Comparison of ENCODE assay signal across 24 cellular contexts in genomic region chr7:132307465-132307864, GRCh38.
DNase-seq lines count a peak whose midpoint lies in the region; ATAC-seq and TF ChIP-seq lines count a peak whose summit lies in the region.
"Had no signal": no experiment of that assay in that cellular context is flagged by ENCODE, and none has a peak within 500 bp of the region (broad histone marks: within the 10 kb centered on the region; RNA-seq: fewer than 3 reads in every experiment).

No MANE protein-coding gene starts in this region.

- H3K4me1 Mint-ChIP-seq in activated CD8-positive, alpha-beta T cell treated with anti-CD3 and anti-CD28 coated beads for 36 hours (ENCODE audit: low read depth), result no peaks in the 10 kb centered on the region
- H3K4me1 Mint-ChIP-seq in activated CD8-positive, alpha-beta T cell treated with anti-CD3 and anti-CD28 coated beads, Interleukin-2, amount 10 ng/mL, durations not matched to agents 7 days and 5 days (ENCODE audit: low read depth), result peaks cover 39% of the 10 kb centered on the region

- POLR2A ChIA-PET in activated CD8-positive, alpha-beta T cell treated with anti-CD3 and anti-CD28 coated beads for 36 hours (lab: Charles Lee), result no interaction called here
- POLR2A ChIA-PET in activated CD8-positive, alpha-beta T cell treated with anti-CD3 and anti-CD28 coated beads, Interleukin-2, amount 10 ng/mL, durations not matched to agents 7 days and 5 days (lab: Charles Lee), result no interaction called here
- POLR2A ChIA-PET in PC-3 (lab: Charles Lee; ENCODE audit: unreplicated experiment), result no interaction called here

- H3K9me2 ChIP-seq in PC-3 (replicated peaks; ENCODE audit: low read length), result no peaks in the 10 kb centered on the region

- no peak overlapping the region for H2BK12ac ChIP-seq in trophoblast cell (ENCODE audit: low read length)

- H3K79me2 ChIP-seq in PC-3 (ENCODE audit: low read length) (no peaks in the 10 kb centered on the region), smooth muscle cell (ENCODE audit: low read depth) (no peaks in the 10 kb centered on the region), trophoblast cell (ENCODE audit: control insufficient read depth, insufficient read depth, low read length, poor library complexity) (no peaks in the 10 kb centered on the region)

- H2AK5ac ChIP-seq in trophoblast cell (ENCODE audit: low read length), result no peak overlapping the region

- H3K4me3 ChIP-seq in PC-3 (ENCODE audit: low read length) (no peak overlapping the region), astrocyte of the spinal cord (ENCODE audit: low read depth, low read length) (no peak overlapping the region), smooth muscle cell (no peak overlapping the region), trophoblast cell (ENCODE audit: low read depth, low read length) (no peak overlapping the region)
- H3K4me3 ChIP-seq: BLaER1, left ventricle myocardium inferior, sigmoid colon, SK-N-MC had no signal

- H3K27me3 Mint-ChIP-seq in activated CD8-positive, alpha-beta T cell treated with anti-CD3 and anti-CD28 coated beads for 36 hours, result peaks cover 8% of the 10 kb centered on the region
- peaks cover 34% of the 10 kb centered on the region for H3K27me3 Mint-ChIP-seq in activated CD8-positive, alpha-beta T cell treated with anti-CD3 and anti-CD28 coated beads, Interleukin-2, amount 10 ng/mL, durations not matched to agents 7 days and 5 days (ENCODE audit: low read depth)

- no peaks in the 10 kb centered on the region for H3K36me3 Mint-ChIP-seq in activated CD8-positive, alpha-beta T cell treated with anti-CD3 and anti-CD28 coated beads for 36 hours (ENCODE audit: low read depth)
- H3K36me3 Mint-ChIP-seq in activated CD8-positive, alpha-beta T cell treated with anti-CD3 and anti-CD28 coated beads, Interleukin-2, amount 10 ng/mL, durations not matched to agents 7 days and 5 days (ENCODE audit: low read depth), result no peaks in the 10 kb centered on the region
- H3K36me3 Mint-ChIP-seq: immature natural killer cell had no signal

- H3K18ac ChIP-seq in trophoblast cell (ENCODE audit: low read length), result no peak overlapping the region

- H2AFZ ChIP-seq in PC-3 (ENCODE audit: low read length) (no peak overlapping the region), smooth muscle cell (ENCODE audit: low read depth) (no peak overlapping the region), trophoblast cell (ENCODE audit: insufficient read depth, low read length, poor library complexity) (no peak overlapping the region)

- no peak overlapping the region for H3K27ac ChIP-seq in PC-3 (ENCODE audit: low read length)
- H3K27ac ChIP-seq in smooth muscle cell (ENCODE audit: low read depth), result no peak overlapping the region
- no peak overlapping the region for H3K27ac ChIP-seq in trophoblast cell (ENCODE audit: low read depth, low read length)
- H3K27ac ChIP-seq: BLaER1, epithelial cell of prostate, foreskin keratinocyte, left ventricle myocardium inferior, sigmoid colon, SK-N-MC had no signal

- WGBS in smooth muscle cell (ENCODE audit: low lambda C conversion rate), result 67% methylated on average over 7 of the region's 7 CpGs
- WGBS in trophoblast cell (ENCODE audit: extremely low coverage, insufficient coverage, insufficient read length), result no CpG with 5 or more reads among the region's 7 CpGs

- no peak overlapping the region for H2BK5ac ChIP-seq in trophoblast cell (ENCODE audit: low read depth, low read length, poor library complexity)

- H4K91ac ChIP-seq in trophoblast cell (ENCODE audit: low read depth, low read length), result no peak overlapping the region

- no peak overlapping the region for H4K8ac ChIP-seq in trophoblast cell (ENCODE audit: low read depth, low read length)

- H4K20me1 ChIP-seq in PC-3 (ENCODE audit: low read length) (no peaks in the 10 kb centered on the region), smooth muscle cell (ENCODE audit: low read depth) (no peaks in the 10 kb centered on the region)
- H4K20me1 ChIP-seq: BLaER1 had no signal

- H3K27ac Mint-ChIP-seq in activated CD8-positive, alpha-beta T cell treated with anti-CD3 and anti-CD28 coated beads for 36 hours, result no peak overlapping the region
- no peak overlapping the region for H3K27ac Mint-ChIP-seq in activated CD8-positive, alpha-beta T cell treated with anti-CD3 and anti-CD28 coated beads, Interleukin-2, amount 10 ng/mL, durations not matched to agents 7 days and 5 days
- H3K27ac Mint-ChIP-seq: immature natural killer cell; nephron; T-helper 2 cell treated with Interferon-gamma antibody and Interleukin-4, amounts not matched to agents 5 μg/mL and 100 μg/mL, for 36 hours had no signal

- no peak overlapping the region for H4K12ac ChIP-seq in trophoblast cell (ENCODE audit: low read depth, low read length)

- H3K14ac ChIP-seq in trophoblast cell (ENCODE audit: low read length), result no peak overlapping the region

- H3K9me3 ChIP-seq in PC-3 (ENCODE audit: low read length), result no peaks in the 10 kb centered on the region
- no peaks in the 10 kb centered on the region for H3K9me3 ChIP-seq in smooth muscle cell (replicated peaks; ENCODE audit: low read depth)
- no peaks in the 10 kb centered on the region for H3K9me3 ChIP-seq in trophoblast cell (ENCODE audit: insufficient read depth, low read depth, low read length)
- H3K9me3 ChIP-seq: BLaER1, left ventricle myocardium inferior, sigmoid colon had no signal

- H3K27me3 ChIP-seq in PC-3 (ENCODE audit: low read length) (no peaks in the 10 kb centered on the region), smooth muscle cell (ENCODE audit: low read depth) (no peaks in the 10 kb centered on the region), trophoblast cell (ENCODE audit: insufficient read depth, low read length) (no peaks in the 10 kb centered on the region)
- H3K27me3 ChIP-seq: BLaER1, foreskin keratinocyte, sigmoid colon had no signal

- DNase-seq in activated CD8-positive, alpha-beta T cell treated with anti-CD3 and anti-CD28 coated beads for 36 hours, result peak; percentile 8
- DNase-seq in activated CD8-positive, alpha-beta T cell treated with anti-CD3 and anti-CD28 coated beads, Interleukin-2, amount 10 ng/mL, durations not matched to agents 7 days and 5 days, result no peak
- DNase-seq in PC-3 (no peak), astrocyte of the spinal cord (ENCODE audit: low read depth, low spot score) (no peak), smooth muscle cell (lab: John Stamatoyannopoulos, UW; ENCODE audit: unreplicated experiment) (no peak), DMS114 treated with DMSO at 0.1 percent for 48 hours (lab: John Stamatoyannopoulos, UW; ENCODE audit: unreplicated experiment) (no peak), trophoblast cell (no peak), T1000 (lab: John Stamatoyannopoulos, UW) (no peak)
- DNase-seq: ACHN; activated naive CD4-positive, alpha-beta T cell treated with Interleukin-2 at 50 U/mL for 16 hours; activated T-cell treated with anti-CD3 and anti-CD28 coated beads, Interleukin-2, amount 50 U/mL, for 1 hour; foreskin keratinocyte; immature natural killer cell; KG1; left ventricle myocardium inferior; NCI-H82; posterior cingulate gyrus; sigmoid colon had no signal

- H3K9ac ChIP-seq in PC-3 (ENCODE audit: low read length), result no peak overlapping the region
- H3K9ac ChIP-seq in smooth muscle cell (ENCODE audit: low read depth), result no peak overlapping the region
- no peak overlapping the region for H3K9ac ChIP-seq in trophoblast cell (ENCODE audit: low read length)
- H3K9ac ChIP-seq: BLaER1 had no signal

- in situ Hi-C loops in astrocyte of the spinal cord (cut with HindIII; ENCODE audit: low sequenced_read_pairs), result no loop called here

- H3K4ac ChIP-seq in trophoblast cell (ENCODE audit: low read depth, low read length), result no peak overlapping the region

- H3F3A ChIP-seq in PC-3 (ENCODE audit: low read length, unreplicated experiment) (no peaks in the 10 kb centered on the region), smooth muscle cell (ENCODE audit: low read depth) (no peaks in the 10 kb centered on the region)

- H3K4me3 Mint-ChIP-seq in activated CD8-positive, alpha-beta T cell treated with anti-CD3 and anti-CD28 coated beads for 36 hours, result no peak overlapping the region
- H3K4me3 Mint-ChIP-seq in activated CD8-positive, alpha-beta T cell treated with anti-CD3 and anti-CD28 coated beads, Interleukin-2, amount 10 ng/mL, durations not matched to agents 7 days and 5 days, result no peak overlapping the region
- H3K4me3 Mint-ChIP-seq: immature natural killer cell; nephron; T-helper 2 cell treated with Interferon-gamma antibody and Interleukin-4, amounts not matched to agents 5 μg/mL and 100 μg/mL, for 36 hours had no signal

- ATAC-seq in activated CD8-positive, alpha-beta T cell treated with anti-CD3 and anti-CD28 coated beads for 36 hours, result no peak
- ATAC-seq in activated CD8-positive, alpha-beta T cell treated with anti-CD3 and anti-CD28 coated beads, Interleukin-2, amount 10 ng/mL, durations not matched to agents 7 days and 5 days, result no peak
- no peak for ATAC-seq in PC-3
- ATAC-seq: activated CD4-positive, CD25-positive, alpha-beta regulatory T cell treated with anti-CD3 and anti-CD28 coated beads, Interleukin-2, amount 50 U/mL, for 24 hours; foreskin keratinocyte had no signal

- H3K79me1 ChIP-seq in trophoblast cell (ENCODE audit: low read length), result no peaks in the 10 kb centered on the region

- intact Hi-C loops in activated CD8-positive, alpha-beta T cell treated with anti-CD3 and anti-CD28 coated beads for 36 hours (cut with micrococcal nuclease), result no loop called here
- intact Hi-C loops in PC-3 (cut with micrococcal nuclease), result no loop called here

- H3K36me3 ChIP-seq in PC-3 (ENCODE audit: low read depth, low read length) (no peaks in the 10 kb centered on the region), smooth muscle cell (ENCODE audit: low read depth) (no peaks in the 10 kb centered on the region), trophoblast cell (ENCODE audit: control insufficient read depth in 1 of 2, insufficient read depth in 2 of 2, low read length in 2 of 2) (no peaks in the 10 kb centered on the region)
- H3K36me3 ChIP-seq: BLaER1, left ventricle myocardium inferior, sigmoid colon had no signal

- TF ChIP-seq CTCF in activated CD8-positive, alpha-beta T cell treated with anti-CD3 and anti-CD28 coated beads for 36 hours (IDR thresholded peaks at IDR 0.05), result no peak
- peak; percentile 31; the same call in 1 of the 2 replicates for TF ChIP-seq CTCF in PC-3 (conservative IDR thresholded peaks at IDR 0.05; ENCODE audit: low read depth, low read length)
- TF ChIP-seq CTCF in astrocyte of the spinal cord (IDR thresholded peaks at IDR 0.05; ENCODE audit: low read depth, low read length), result peak; percentile 13
- TF ChIP-seq CTCF in smooth muscle cell (IDR thresholded peaks at IDR 0.05; ENCODE audit: borderline replicate concordance, insufficient read depth, poor library complexity, severe bottlenecking), result peak; percentile 7

- H3K4me1 ChIP-seq in PC-3 (ENCODE audit: insufficient read depth, low read length), result no peaks in the 10 kb centered on the region
- H3K4me1 ChIP-seq in smooth muscle cell (ENCODE audit: low read depth), result peaks cover 5% of the 10 kb centered on the region
- H3K4me1 ChIP-seq in trophoblast cell (ENCODE audit: control insufficient read depth in 1 of 2, insufficient read depth in 2 of 2, low read length in 2 of 2), result peaks cover 2 to 9% of the 10 kb centered on the region in 2 experiments
- H3K4me1 ChIP-seq: foreskin keratinocyte, left ventricle myocardium inferior, sigmoid colon had no signal

- CTCF ChIA-PET in activated CD8-positive, alpha-beta T cell treated with anti-CD3 and anti-CD28 coated beads for 36 hours (lab: Charles Lee), result no interaction called here
- CTCF ChIA-PET in activated CD8-positive, alpha-beta T cell treated with anti-CD3 and anti-CD28 coated beads, Interleukin-2, amount 10 ng/mL, durations not matched to agents 7 days and 5 days (lab: Charles Lee), result interaction anchor here (1.0 kb wide), 1 partner anchor 273 kb away, joined by 4 read pairs; no protein-coding TSS in a partner anchor
- CTCF ChIA-PET in PC-3 (lab: Charles Lee), result no interaction called here

- H3K9me3 Mint-ChIP-seq in activated CD8-positive, alpha-beta T cell treated with anti-CD3 and anti-CD28 coated beads for 36 hours, result no peaks in the 10 kb centered on the region
- no peaks in the 10 kb centered on the region for H3K9me3 Mint-ChIP-seq in activated CD8-positive, alpha-beta T cell treated with anti-CD3 and anti-CD28 coated beads, Interleukin-2, amount 10 ng/mL, durations not matched to agents 7 days and 5 days (ENCODE audit: insufficient read depth)
- H3K9me3 Mint-ChIP-seq: immature natural killer cell; nephron; T-helper 2 cell treated with Interferon-gamma antibody and Interleukin-4, amounts not matched to agents 5 μg/mL and 100 μg/mL, for 36 hours had no signal

- H3K4me2 ChIP-seq in PC-3 (ENCODE audit: low read length) (no peak overlapping the region), smooth muscle cell (no peak overlapping the region), trophoblast cell (ENCODE audit: low read length) (no peak overlapping the region)
- H3K4me2 ChIP-seq: BLaER1 had no signal

- no peak overlapping the region for H2BK120ac ChIP-seq in trophoblast cell (ENCODE audit: insufficient read depth, low read length, poor library complexity)

- no peak overlapping the region for H3K23ac ChIP-seq in trophoblast cell (ENCODE audit: low read length)

- BruUV-seq in PC-3 (replicated peaks; lab: Mats Ljungman, UMichigan), result no TSS peak
